Comparison of ENCODE assay signal across 33 cellular contexts in genomic region chr6:11756292-11756691, GRCh38. TPM values are rescaled to one million over a fixed set of nuclear protein-coding genes. Genes with fewer than 3 reads are reported as not detected.
"Had no signal": no experiment of that assay in that cellular context is flagged by ENCODE, and none has a peak within 500 bp of the region (broad histone marks: within the 10 kb centered on the region; RNA-seq: fewer than 3 reads in every experiment).

No MANE protein-coding gene starts in this region.

- H3K4me3 ChIP-seq: ascending aorta, cardiac muscle cell had no signal

- DNase-seq: activated B cell treated with CpG ODN at 0.5 μM for 24 hours; activated CD4-positive, alpha-beta memory T cell treated with anti-CD3 and anti-CD28 coated beads for 36 hours; activated CD4-positive, alpha-beta T cell treated with anti-CD3 and anti-CD28 coated beads for 4 hours; activated CD4-positive, alpha-beta T cell treated with anti-CD3 and anti-CD28 coated beads, Interleukin-2, amount 10 ng/mL, durations not matched to agents 24 days and 14 days; activated CD4-positive, alpha-beta T cell treated with anti-CD3 and anti-CD28 coated beads, Interleukin-2, amount 50 U/mL, for 1 hour; activated CD4-positive, alpha-beta T cell treated with anti-CD3 and anti-CD28 coated beads, Interleukin-2, amount 50 U/mL, for 4 hours; activated CD4-positive, CD25-positive, alpha-beta regulatory T cell treated with anti-CD3 and anti-CD28 coated beads, Interleukin-2, amount 50 U/mL, for 72 hours; activated CD8-positive, alpha-beta memory T cell treated with anti-CD3 and anti-CD28 coated beads, Interleukin-2, amount 50 U/mL, for 4 hours; activated CD8-positive, alpha-beta T cell treated with anti-CD3 and anti-CD28 coated beads for 36 hours; activated effector memory CD4-positive, alpha-beta T cell treated with Interleukin-2 at 50 U/mL for 16 hours; activated gamma-delta T cell; activated naive CD4-positive, alpha-beta T cell treated with anti-CD3 and anti-CD28 coated beads, Interleukin-2, amount 10 ng/mL, durations not matched to agents 7 days and 5 days; activated naive CD4-positive, alpha-beta T cell treated with Interleukin-2 at 50 U/mL for 16 hours; activated T-cell treated with anti-CD3 and anti-CD28 coated beads for 4 hours; activated T-cell treated with anti-CD3 and anti-CD28 coated beads, Interleukin-2, amount 50 U/mL, for 1 hour; activated T-cell treated with anti-CD3 and anti-CD28 coated beads, Interleukin-2, amount 50 U/mL, for 4 hours; activated T-cell treated with anti-CD3 and anti-CD28 coated beads, Interleukin-2, amount 50 U/mL, for 72 hours; amygdala; anterior cingulate cortex; cerebellar nuclear complex; T-helper 1 cell; T-helper 9 cell had no signal

- ATAC-seq: activated T-cell treated with anti-CD3 and anti-CD28 coated beads, Interleukin-2, amount 50 U/mL, for 4 hours; activated T-cell treated with anti-CD3 and anti-CD28 coated beads, Interleukin-2, amount 50 U/mL, for 72 hours had no signal

- H3K4me3 Mint-ChIP-seq: activated B cell treated with CpG ODN at 0.5 μM for 24 hours; activated CD4-positive, alpha-beta memory T cell treated with anti-CD3 and anti-CD28 coated beads for 36 hours; activated CD4-positive, alpha-beta T cell treated with anti-CD3 and anti-CD28 coated beads, Interleukin-2, amount 10 ng/mL, durations not matched to agents 24 days and 14 days; activated CD8-positive, alpha-beta T cell treated with anti-CD3 and anti-CD28 coated beads for 36 hours; activated naive CD4-positive, alpha-beta T cell treated with anti-CD3 and anti-CD28 coated beads, Interleukin-2, amount 10 ng/mL, durations not matched to agents 7 days and 5 days; activated naive CD4-positive, alpha-beta T cell treated with anti-CD3 and anti-CD28 coated beads, Interleukin-2, amount 50 U/mL, for 24 hours; activated naive CD8-positive, alpha-beta T cell; activated T-cell treated with anti-CD3 and anti-CD28 coated beads, Interleukin-2, amount 50 U/mL, for 4 hours; activated T-cell treated with anti-CD3 and anti-CD28 coated beads, Interleukin-2, amount 50 U/mL, for 72 hours; activated T-helper 1 cell treated with anti-CD3 and anti-CD28 coated beads, Interleukin-12 subunit alpha, Interleukin-12 subunit beta, Interleukin-2, Interleukin-4 antibody, amounts not matched to agents 30 ng/mL and 10 ng/mL and 1 ng/mL, durations not matched to agents 14 hours and 24 hours and 36 hours; brain; central memory CD8-positive, alpha-beta T cell; T-helper 1 cell treated with Interleukin-12 subunit alpha and Interleukin-12 subunit beta and Interleukin-4 antibody, amounts not matched to agents 30 μg/mL and 1 μg/mL, for 36 hours; T-helper 2 cell treated with Interferon-gamma antibody and Interleukin-4, amounts not matched to agents 5 μg/mL and 100 μg/mL, for 36 hours had no signal

- H3K27me3 ChIP-seq: ascending aorta, cardiac muscle cell had no signal

- H3K4me1 ChIP-seq: ascending aorta had no signal

- H3K27ac Mint-ChIP-seq: activated B cell treated with CpG ODN at 0.5 μM for 24 hours; activated CD4-positive, alpha-beta memory T cell treated with anti-CD3 and anti-CD28 coated beads for 36 hours; activated CD4-positive, alpha-beta T cell treated with anti-CD3 and anti-CD28 coated beads, Interleukin-2, amount 10 ng/mL, durations not matched to agents 24 days and 14 days; activated CD8-positive, alpha-beta T cell treated with anti-CD3 and anti-CD28 coated beads for 36 hours; activated naive CD4-positive, alpha-beta T cell treated with anti-CD3 and anti-CD28 coated beads, Interleukin-2, amount 10 ng/mL, durations not matched to agents 7 days and 5 days; activated naive CD4-positive, alpha-beta T cell treated with anti-CD3 and anti-CD28 coated beads, Interleukin-2, amount 50 U/mL, for 24 hours; activated naive CD8-positive, alpha-beta T cell; activated T-cell treated with anti-CD3 and anti-CD28 coated beads, Interleukin-2, amount 50 U/mL, for 72 hours; activated T-helper 1 cell treated with anti-CD3 and anti-CD28 coated beads, Interleukin-12 subunit alpha, Interleukin-12 subunit beta, Interleukin-2, Interleukin-4 antibody, amounts not matched to agents 30 ng/mL and 10 ng/mL and 1 ng/mL, durations not matched to agents 14 hours and 24 hours and 36 hours; activated T-helper 2 cell treated with anti-CD3 and anti-CD28 coated beads, Interferon-gamma antibody, Interleukin-2, Interleukin-4, amounts not matched to agents 10 μg/mL and 5 μg/mL and 100 μg/mL, durations not matched to agents 14 hours and 24 hours and 36 hours; brain; T-helper 1 cell treated with Interleukin-12 subunit alpha and Interleukin-12 subunit beta and Interleukin-4 antibody, amounts not matched to agents 30 μg/mL and 1 μg/mL, for 36 hours; T-helper 2 cell treated with Interferon-gamma antibody and Interleukin-4, amounts not matched to agents 5 μg/mL and 100 μg/mL, for 36 hours had no signal

- H3K36me3 Mint-ChIP-seq: activated CD4-positive, alpha-beta memory T cell treated with anti-CD3 and anti-CD28 coated beads for 36 hours; activated naive CD4-positive, alpha-beta T cell treated with anti-CD3 and anti-CD28 coated beads, Interleukin-2, amount 10 ng/mL, durations not matched to agents 7 days and 5 days; activated naive CD4-positive, alpha-beta T cell treated with anti-CD3 and anti-CD28 coated beads, Interleukin-2, amount 50 U/mL, for 24 hours; brain had no signal

- H3K27me3 Mint-ChIP-seq: activated CD4-positive, alpha-beta T cell treated with anti-CD3 and anti-CD28 coated beads, Interleukin-2, amount 10 ng/mL, durations not matched to agents 24 days and 14 days; activated CD8-positive, alpha-beta T cell treated with anti-CD3 and anti-CD28 coated beads for 36 hours; activated naive CD4-positive, alpha-beta T cell treated with anti-CD3 and anti-CD28 coated beads, Interleukin-2, amount 10 ng/mL, durations not matched to agents 7 days and 5 days; activated naive CD4-positive, alpha-beta T cell treated with anti-CD3 and anti-CD28 coated beads, Interleukin-2, amount 50 U/mL, for 24 hours; activated naive CD8-positive, alpha-beta T cell had no signal

- H3K4me1 Mint-ChIP-seq: activated B cell treated with CpG ODN at 0.5 μM for 24 hours; brain; central memory CD8-positive, alpha-beta T cell had no signal

- H3K27ac ChIP-seq: ascending aorta, cardiac muscle cell, VCaP had no signal

- H3K9me3 Mint-ChIP-seq: activated naive CD4-positive, alpha-beta T cell treated with anti-CD3 and anti-CD28 coated beads, Interleukin-2, amount 50 U/mL, for 24 hours had no signal

- H3K9me3 ChIP-seq: ascending aorta had no signal

- H3K36me3 ChIP-seq: ascending aorta, cardiac muscle cell had no signal

RNA-seq across cellular contexts. Expression of gene ADTRP, which starts 22.3 kb away (rescaled TPM):
- total RNA-seq: ascending aorta, cardiac muscle cell had no signal
- polyA plus RNA-seq: cardiac muscle cell had no signal
